In the genomic region with DNA sequence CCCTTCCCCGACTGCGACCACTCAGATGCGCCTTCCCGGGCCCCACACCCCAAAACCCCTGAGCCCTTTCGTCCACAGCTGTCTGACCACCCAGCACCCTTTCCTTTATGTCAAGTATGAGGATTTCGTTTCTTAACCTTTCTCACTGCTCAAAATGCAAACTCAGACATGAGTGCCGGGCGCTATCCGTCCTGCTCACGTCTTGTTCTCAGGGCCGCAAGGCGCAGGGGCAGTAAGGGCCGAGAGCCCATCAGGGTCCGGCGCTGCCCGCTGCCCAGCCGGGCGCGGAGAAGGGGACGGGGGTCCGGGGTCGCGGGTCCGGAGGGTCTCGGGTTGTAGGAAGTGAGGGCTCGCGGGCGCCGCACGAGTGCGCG, we compare ENCODE assay signal across 8 cellular contexts. TPM values are rescaled to one million over a fixed set of nuclear protein-coding genes. Genes with fewer than 3 reads are reported as not detected.
A peak's percentile ranks its signal among the peaks of the same experiment; 100 is the strongest.
DNase-seq lines count a peak whose midpoint lies in the region; ATAC-seq and TF ChIP-seq lines count a peak whose summit lies in the region.

No MANE protein-coding gene starts in this region.

- CTCF ChIA-PET in activated naive CD4-positive, alpha-beta T cell treated with anti-CD3 and anti-CD28 coated beads, Interleukin-2, amount 10 ng/mL, durations not matched to agents 7 days and 5 days (lab: Charles Lee), result interaction anchor here (1.1 kb wide), 1 partner anchor 716 kb away, joined by 3 read pairs; no protein-coding TSS in a partner anchor
- CTCF ChIA-PET in PC-3 (lab: Charles Lee), result interaction anchor here (1.2 kb wide), 1 partner anchor 45 kb away, joined by 7 read pairs; no protein-coding TSS in a partner anchor

- H3K4me3 ChIP-seq in PC-3 (ENCODE audit: low read length) (peak overlapping the region; percentile 87), esophagus muscularis mucosa (peak overlapping the region; percentile 77 to 99 (median 84)), parathyroid adenoma (ENCODE audit: low read depth, low read length) (peak overlapping the region; percentile 83)

- peak overlapping the region; percentile 99 for H3K9ac ChIP-seq in PC-3 (ENCODE audit: low read length)
- peak overlapping the region; percentile 8 for H3K9ac ChIP-seq in parathyroid adenoma

- H3K27ac ChIP-seq in PC-3 (ENCODE audit: low read length) (peak overlapping the region; percentile 75), esophagus muscularis mucosa (replicated peaks in 1 of 4) (peak overlapping the region; percentile 90 to 95 (median 90)), parathyroid adenoma (peak overlapping the region; percentile 95)

- no peak for TF ChIP-seq EP300 in esophagus muscularis mucosa (IDR thresholded peaks at IDR 0.05)

- H3K27me3 Mint-ChIP-seq in activated naive CD4-positive, alpha-beta T cell treated with anti-CD3 and anti-CD28 coated beads, Interleukin-2, amount 10 ng/mL, durations not matched to agents 7 days and 5 days, result peaks cover 1% of the 10 kb centered on the region

- H3K36me3 Mint-ChIP-seq in activated naive CD4-positive, alpha-beta T cell treated with anti-CD3 and anti-CD28 coated beads, Interleukin-2, amount 10 ng/mL, durations not matched to agents 7 days and 5 days, result peaks cover 69% of the 10 kb centered on the region

- peaks cover 17% of the 10 kb centered on the region for H4K20me1 ChIP-seq in PC-3 (ENCODE audit: low read length)

- intact Hi-C loops in PC-3 (cut with micrococcal nuclease), result no loop called here
- intact Hi-C loops in esophagus muscularis mucosa (cut with DNase I), result loop anchor here (10.0 kb wide), 1 partner anchor 1001 kb away; the partner anchor contains the start of gene RNF32

- H3K36me3 ChIP-seq in PC-3 (ENCODE audit: low read depth, low read length), result peaks cover 33% of the 10 kb centered on the region
- H3K36me3 ChIP-seq in esophagus muscularis mucosa, result peaks cover 5 to 12% (median 9%) of the 10 kb centered on the region in 4 donors
- no peaks in the 10 kb centered on the region for H3K36me3 ChIP-seq in parathyroid adenoma (ENCODE audit: control insufficient read depth, insufficient read depth, low read length)

- peaks cover 45% of the 10 kb centered on the region for H3K4me1 Mint-ChIP-seq in activated naive CD4-positive, alpha-beta T cell treated with anti-CD3 and anti-CD28 coated beads, Interleukin-2, amount 10 ng/mL, durations not matched to agents 7 days and 5 days

- peak; percentile 25 for ATAC-seq in PC-3
- ATAC-seq in GM21737 (IDR thresholded peaks at IDR 0.05; ENCODE audit: unreplicated experiment), result no peak
- no peak for ATAC-seq in HG03108 (IDR thresholded peaks at IDR 0.05; ENCODE audit: unreplicated experiment)
- no peak for ATAC-seq in HG03469 (IDR thresholded peaks at IDR 0.05; ENCODE audit: unreplicated experiment)

- POLR2A ChIA-PET in PC-3 (lab: Charles Lee; ENCODE audit: unreplicated experiment), result interaction anchor here (0.6 kb wide), 2 partner anchors 29 to 43 kb away, joined by 4 to 12 read pairs; no protein-coding TSS in a partner anchor

- H3K27me3 ChIP-seq in PC-3 (ENCODE audit: low read length), result no peaks in the 10 kb centered on the region
- no peaks in the 10 kb centered on the region for H3K27me3 ChIP-seq in esophagus muscularis mucosa
- H3K27me3 ChIP-seq in parathyroid adenoma (ENCODE audit: control insufficient read depth, insufficient read depth, low read length), result no peaks in the 10 kb centered on the region

- BruUV-seq in PC-3 (replicated peaks; lab: Mats Ljungman, UMichigan), result TSS peak; percentile 41

- WGBS in esophagus muscularis mucosa, result 1% methylated on average over 12 of the region's 32 CpGs

- peak overlapping the region; percentile 96 for H3K27ac Mint-ChIP-seq in activated naive CD4-positive, alpha-beta T cell treated with anti-CD3 and anti-CD28 coated beads, Interleukin-2, amount 10 ng/mL, durations not matched to agents 7 days and 5 days

- H3F3A ChIP-seq in PC-3 (ENCODE audit: low read length, unreplicated experiment), result no peaks in the 10 kb centered on the region

- peak overlapping the region; percentile 92 for H3K4me3 Mint-ChIP-seq in activated naive CD4-positive, alpha-beta T cell treated with anti-CD3 and anti-CD28 coated beads, Interleukin-2, amount 10 ng/mL, durations not matched to agents 7 days and 5 days

- peaks cover 51% of the 10 kb centered on the region for H3K79me2 ChIP-seq in PC-3 (ENCODE audit: low read length)
- H3K79me2 ChIP-seq in parathyroid adenoma, result peaks cover 36% of the 10 kb centered on the region

- TF ChIP-seq CTCF in PC-3 (conservative IDR thresholded peaks at IDR 0.05; ENCODE audit: low read depth, low read length) (no peak), esophagus muscularis mucosa (IDR thresholded peaks at IDR 0.05) (no peak), parathyroid adenoma (IDR thresholded peaks at IDR 0.05) (no peak)

- DNase-seq in activated naive CD4-positive, alpha-beta T cell treated with anti-CD3 and anti-CD28 coated beads, Interleukin-2, amount 10 ng/mL, durations not matched to agents 7 days and 5 days, result no peak
- DNase-seq in activated naive CD4-positive, alpha-beta T cell treated with Interleukin-2 at 50 U/mL for 16 hours, result no peak
- DNase-seq in PC-3 (no peak), esophagus muscularis mucosa (ENCODE audit: extremely low spot score) (no peak)

- H3K4me2 ChIP-seq in PC-3 (ENCODE audit: low read length), result peak overlapping the region; percentile 86
- H3K4me2 ChIP-seq in parathyroid adenoma (ENCODE audit: low read length), result peak overlapping the region; percentile 89

- no peaks in the 10 kb centered on the region for H3K9me2 ChIP-seq in PC-3 (replicated peaks; ENCODE audit: low read length)

- TF ChIP-seq POLR2A in esophagus muscularis mucosa (IDR thresholded peaks at IDR 0.05; ENCODE audit: low read depth), result no peak

- H2AFZ ChIP-seq in PC-3 (ENCODE audit: low read length) (peak overlapping the region; percentile 98), parathyroid adenoma (peak overlapping the region; percentile 96)

- peaks cover 19% of the 10 kb centered on the region for H3K9me3 Mint-ChIP-seq in activated naive CD4-positive, alpha-beta T cell treated with anti-CD3 and anti-CD28 coated beads, Interleukin-2, amount 10 ng/mL, durations not matched to agents 7 days and 5 days

- peaks cover 9% of the 10 kb centered on the region; the same call in 1 of the 2 replicates for H3K9me3 ChIP-seq in PC-3 (ENCODE audit: low read length)
- peaks cover 0 to 7% (median 5%) of the 10 kb centered on the region in 4 donors for H3K9me3 ChIP-seq in esophagus muscularis mucosa
- no peaks in the 10 kb centered on the region for H3K9me3 ChIP-seq in parathyroid adenoma (ENCODE audit: control insufficient read depth, low read length)

- peaks cover 12% of the 10 kb centered on the region for H3K4me1 ChIP-seq in PC-3 (ENCODE audit: insufficient read depth, low read length)
- H3K4me1 ChIP-seq in esophagus muscularis mucosa, result peaks cover 20 to 33% (median 28%) of the 10 kb centered on the region in 4 donors
- H3K4me1 ChIP-seq in parathyroid adenoma, result peaks cover 3% of the 10 kb centered on the region

RNA-seq across cellular contexts. Expression of gene RBM33, which starts 0.7 kb away (rescaled TPM):
- total RNA-seq in PC-3 (2014; rRNA removed) (25.3 and 31.2 TPM in 2 replicates), esophagus muscularis mucosa (10 to 100 TPM; 27.0 to 34.5 (median 32.6) TPM)
